In the genomic region with DNA sequence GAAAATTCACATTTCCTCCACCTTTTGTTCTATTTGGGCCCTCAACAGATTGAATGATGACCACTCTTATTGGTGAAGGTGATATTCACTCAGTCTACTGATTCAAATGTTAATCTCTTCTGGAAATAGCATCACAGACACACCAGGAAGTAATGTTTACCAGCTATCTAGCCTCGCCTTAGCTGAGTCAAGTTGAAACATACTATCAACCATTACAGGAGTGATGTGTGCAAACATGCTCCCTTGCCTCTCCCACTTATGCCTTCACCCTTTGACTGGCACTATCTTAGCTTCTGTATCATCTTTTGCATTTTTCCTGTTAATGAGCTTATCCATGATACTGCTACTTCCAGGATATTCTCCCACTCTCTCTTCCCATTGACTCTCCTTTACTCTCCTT, we compare ENCODE assay signal across 15 cellular contexts.
A peak's percentile ranks its signal among the peaks of the same experiment; 100 is the strongest.
DNase-seq lines count a peak whose midpoint lies in the region; ATAC-seq and TF ChIP-seq lines count a peak whose summit lies in the region.
"Had no signal": no experiment of that assay in that cellular context is flagged by ENCODE, and none has a peak within 500 bp of the region (broad histone marks: within the 10 kb centered on the region; RNA-seq: fewer than 3 reads in every experiment).

No MANE protein-coding gene starts in this region.

- H3K4me3 ChIP-seq in RWPE2 (ENCODE audit: severe bottlenecking) (no peak overlapping the region), right atrium auricular region (no peak overlapping the region), SJCRH30 (no peak overlapping the region)
- H3K4me3 ChIP-seq: sigmoid colon, upper lobe of left lung had no signal

- peak; percentile 70 for ATAC-seq in GM18517 (IDR thresholded peaks at IDR 0.05; ENCODE audit: unreplicated experiment)
- peak; percentile 64 for ATAC-seq in GM21390 (IDR thresholded peaks at IDR 0.05; ENCODE audit: unreplicated experiment)
- peak; percentile 84 for ATAC-seq in HG02981 (IDR thresholded peaks at IDR 0.05; ENCODE audit: unreplicated experiment)
- peak; percentile 45; the same call in 1 of the 3 replicates for ATAC-seq in RWPE2 (ENCODE audit: low read depth)
- ATAC-seq: naive thymus-derived CD4-positive, alpha-beta T cell had no signal

- H3K27me3 ChIP-seq in RWPE2 (ENCODE audit: insufficient read depth, poor library complexity, severe bottlenecking), result peaks cover 4% of the 10 kb centered on the region
- H3K27me3 ChIP-seq in right atrium auricular region, result no peaks in the 10 kb centered on the region
- H3K27me3 ChIP-seq in SJCRH30, result no peaks in the 10 kb centered on the region
- H3K27me3 ChIP-seq: sigmoid colon, upper lobe of left lung had no signal

- DNase-seq in RWPE2 (ENCODE audit: low spot score), result no peak
- DNase-seq in HT-29 (ENCODE audit: low spot score), result no peak
- DNase-seq in right atrium auricular region (ENCODE audit: low spot score), result no peak
- no peak for DNase-seq in SJCRH30
- DNase-seq in head of caudate nucleus, result no peak
- DNase-seq: activated CD4-positive, CD25-positive, alpha-beta regulatory T cell treated with anti-CD3 and anti-CD28 coated beads, Interleukin-2, amount 50 U/mL, for 72 hours; activated effector memory CD4-positive, alpha-beta T cell treated with anti-CD3 and anti-CD28 coated beads, Interleukin-2, amount 50 U/mL, for 16 hours; central memory CD4-positive, alpha-beta T cell; naive thymus-derived CD4-positive, alpha-beta T cell; NCI-H187; sigmoid colon; upper lobe of left lung had no signal

- TF ChIP-seq CTCF in RWPE2 (IDR thresholded peaks at IDR 0.05; ENCODE audit: poor library complexity, severe bottlenecking) (no peak), right atrium auricular region (IDR thresholded peaks at IDR 0.05) (no peak)

- no peaks in the 10 kb centered on the region for H3K9me3 ChIP-seq in RWPE2 (ENCODE audit: severe bottlenecking)
- no peaks in the 10 kb centered on the region for H3K9me3 ChIP-seq in right atrium auricular region
- no peaks in the 10 kb centered on the region for H3K9me3 ChIP-seq in SJCRH30 (replicated peaks)
- H3K9me3 ChIP-seq: sigmoid colon, upper lobe of left lung had no signal

- no peaks in the 10 kb centered on the region for H3K36me3 ChIP-seq in RWPE2 (ENCODE audit: low read depth)
- no peaks in the 10 kb centered on the region for H3K36me3 ChIP-seq in right atrium auricular region
- no peaks in the 10 kb centered on the region for H3K36me3 ChIP-seq in SJCRH30
- H3K36me3 ChIP-seq: sigmoid colon, upper lobe of left lung had no signal

- H3K4me1 ChIP-seq in RWPE2 (ENCODE audit: insufficient read depth, poor library complexity, severe bottlenecking), result no peaks in the 10 kb centered on the region
- H3K4me1 ChIP-seq in right atrium auricular region, result no peaks in the 10 kb centered on the region
- peaks cover 5% of the 10 kb centered on the region; the same call in 1 of the 2 replicates for H3K4me1 ChIP-seq in SJCRH30
- H3K4me1 ChIP-seq: upper lobe of left lung had no signal

- intact Hi-C loops in head of caudate nucleus (cut with DNase I), result no loop called here

- no peak overlapping the region for H3K27ac ChIP-seq in RWPE2 (ENCODE audit: poor library complexity, severe bottlenecking)
- H3K27ac ChIP-seq in right atrium auricular region, result no peak overlapping the region
- H3K27ac ChIP-seq in SJCRH30, result no peak overlapping the region
- H3K27ac ChIP-seq: sigmoid colon, upper lobe of left lung had no signal
